Comparison of ENCODE assay signal across 16 cellular contexts in genomic region chr9:133058550-133059320, GRCh38. TPM values are rescaled to one million over a fixed set of nuclear protein-coding genes. Genes with fewer than 3 reads are reported as not detected.
A peak's percentile ranks its signal among the peaks of the same experiment; 100 is the strongest.
DNase-seq lines count a peak whose midpoint lies in the region; ATAC-seq, FAIRE-seq and TF ChIP-seq lines count a peak whose summit lies in the region.
"Had no signal": no experiment of that assay in that cellular context is flagged by ENCODE, and none has a peak within 500 bp of the region (broad histone marks: within the 10 kb centered on the region; RNA-seq: fewer than 3 reads in every experiment).

No MANE protein-coding gene starts in this region.

- TF ChIP-seq CTCF in neural progenitor cell (IDR thresholded peaks at IDR 0.05) = no peak

- H3K27me3 Mint-ChIP-seq in activated CD4-positive, alpha-beta memory T cell treated with anti-CD3 and anti-CD28 coated beads, Interleukin-2, amount 10 ng/mL, durations not matched to agents 7 days and 5 days = no peaks in the 10 kb centered on the region
- H3K27me3 Mint-ChIP-seq in activated CD4-positive, alpha-beta memory T cell treated with anti-CD3 and anti-CD28 coated beads for 36 hours = no peaks in the 10 kb centered on the region
- peaks cover 4% of the 10 kb centered on the region for H3K27me3 Mint-ChIP-seq in neural progenitor cell (ENCODE audit: insufficient read depth, low read depth)

- POLR2A ChIA-PET in activated CD4-positive, alpha-beta memory T cell treated with anti-CD3 and anti-CD28 coated beads, Interleukin-2, amount 10 ng/mL, durations not matched to agents 7 days and 5 days (lab: Charles Lee) = interaction anchor here (2.0 kb wide), 1 partner anchor 28 kb away, joined by 11 read pairs; the partner anchor contains the start of gene GTF3C5
- POLR2A ChIA-PET in activated CD4-positive, alpha-beta memory T cell treated with anti-CD3 and anti-CD28 coated beads for 36 hours (lab: Charles Lee) = no interaction called here

- H3K9me3 ChIP-seq in neural progenitor cell (ENCODE audit: low read depth) = no peaks in the 10 kb centered on the region
- no peaks in the 10 kb centered on the region for H3K9me3 ChIP-seq in GM23248 (ENCODE audit: low read depth)

- peaks cover 50% of the 10 kb centered on the region for H3K4me1 Mint-ChIP-seq in activated CD4-positive, alpha-beta memory T cell treated with anti-CD3 and anti-CD28 coated beads, Interleukin-2, amount 10 ng/mL, durations not matched to agents 7 days and 5 days
- peaks cover 30% of the 10 kb centered on the region for H3K4me1 Mint-ChIP-seq in activated CD4-positive, alpha-beta memory T cell treated with anti-CD3 and anti-CD28 coated beads for 36 hours (ENCODE audit: low read depth)
- H3K4me1 Mint-ChIP-seq in neural progenitor cell = peaks cover 16% of the 10 kb centered on the region

- CTCF ChIA-PET in activated CD4-positive, alpha-beta memory T cell treated with anti-CD3 and anti-CD28 coated beads, Interleukin-2, amount 10 ng/mL, durations not matched to agents 7 days and 5 days (lab: Charles Lee) = interaction anchor here (2.0 to 3.2 kb wide), 2 partner anchors 10 to 85 kb away, joined by 12 to 19 read pairs; no protein-coding TSS in a partner anchor
- CTCF ChIA-PET in activated CD4-positive, alpha-beta memory T cell treated with anti-CD3 and anti-CD28 coated beads for 36 hours (lab: Charles Lee) = interaction anchor here (0.7 kb wide), 1 partner anchor 428 kb away, joined by 3 read pairs; no protein-coding TSS in a partner anchor

- peaks cover 33% of the 10 kb centered on the region for H3K36me3 Mint-ChIP-seq in activated CD4-positive, alpha-beta memory T cell treated with anti-CD3 and anti-CD28 coated beads, Interleukin-2, amount 10 ng/mL, durations not matched to agents 7 days and 5 days (ENCODE audit: low read depth)
- H3K36me3 Mint-ChIP-seq in activated CD4-positive, alpha-beta memory T cell treated with anti-CD3 and anti-CD28 coated beads for 36 hours = peaks cover 23% of the 10 kb centered on the region
- H3K36me3 Mint-ChIP-seq in activated naive CD4-positive, alpha-beta T cell treated with anti-CD3 and anti-CD28 coated beads, Interleukin-2, amount 50 U/mL, for 72 hours = peaks cover 7 to 8% of the 10 kb centered on the region in 2 donors
- H3K36me3 Mint-ChIP-seq in neural progenitor cell = peaks cover 19% of the 10 kb centered on the region

- H3F3A ChIP-seq in neural progenitor cell (ENCODE audit: low read depth) = peaks cover 20% of the 10 kb centered on the region
- H3F3A ChIP-seq in GM23248 (ENCODE audit: insufficient read depth) = no peaks in the 10 kb centered on the region

- H4K20me1 ChIP-seq in neural progenitor cell (ENCODE audit: low read depth) (no peaks in the 10 kb centered on the region), GM23248 (ENCODE audit: insufficient read depth) (no peaks in the 10 kb centered on the region)

- peak; percentile 36 to 41 for ATAC-seq in activated naive CD4-positive, alpha-beta T cell treated with anti-CD3 and anti-CD28 coated beads, Interleukin-2, amount 50 U/mL, for 72 hours
- ATAC-seq: foreskin keratinocyte, Right ventricle myocardium inferior had no signal

- H3K79me2 ChIP-seq in neural progenitor cell (ENCODE audit: low read depth) (no peaks in the 10 kb centered on the region), GM23248 (ENCODE audit: insufficient read depth) (no peaks in the 10 kb centered on the region)

- H2AFZ ChIP-seq in neural progenitor cell (replicated peaks) (no peak overlapping the region), GM23248 (no peak overlapping the region)

- peak overlapping the region; percentile 81 for H3K27ac Mint-ChIP-seq in activated CD4-positive, alpha-beta memory T cell treated with anti-CD3 and anti-CD28 coated beads, Interleukin-2, amount 10 ng/mL, durations not matched to agents 7 days and 5 days
- no peak overlapping the region for H3K27ac Mint-ChIP-seq in activated CD4-positive, alpha-beta memory T cell treated with anti-CD3 and anti-CD28 coated beads for 36 hours
- peak overlapping the region; percentile 75 to 86 for H3K27ac Mint-ChIP-seq in activated naive CD4-positive, alpha-beta T cell treated with anti-CD3 and anti-CD28 coated beads, Interleukin-2, amount 50 U/mL, for 72 hours
- no peak overlapping the region for H3K27ac Mint-ChIP-seq in neural progenitor cell

- H3K9me3 Mint-ChIP-seq in activated CD4-positive, alpha-beta memory T cell treated with anti-CD3 and anti-CD28 coated beads, Interleukin-2, amount 10 ng/mL, durations not matched to agents 7 days and 5 days = no peaks in the 10 kb centered on the region
- no peaks in the 10 kb centered on the region for H3K9me3 Mint-ChIP-seq in activated CD4-positive, alpha-beta memory T cell treated with anti-CD3 and anti-CD28 coated beads for 36 hours
- no peaks in the 10 kb centered on the region for H3K9me3 Mint-ChIP-seq in activated naive CD4-positive, alpha-beta T cell treated with anti-CD3 and anti-CD28 coated beads, Interleukin-2, amount 50 U/mL, for 72 hours
- H3K9me3 Mint-ChIP-seq in neural progenitor cell = no peaks in the 10 kb centered on the region

- in situ Hi-C loops in GM23248 (cut with MboI) = no loop called here

- 74 to 77% methylated on average over 12 of the region's 12 CpGs for WGBS in GM23248 (ENCODE audit: low coverage in 1 of 2, low lambda C conversion rate in 2 of 2, missing lambda C conversion rate in 2 of 2), 2 experiments

- no peaks in the 10 kb centered on the region for H3K27me3 ChIP-seq in neural progenitor cell
- no peaks in the 10 kb centered on the region for H3K27me3 ChIP-seq in GM23248 (replicated peaks; ENCODE audit: insufficient read depth)
- H3K27me3 ChIP-seq: foreskin keratinocyte had no signal

- peak; percentile 26 for DNase-seq in activated CD4-positive, alpha-beta memory T cell treated with anti-CD3 and anti-CD28 coated beads, Interleukin-2, amount 10 ng/mL, durations not matched to agents 7 days and 5 days
- no peak for DNase-seq in activated CD4-positive, alpha-beta memory T cell treated with anti-CD3 and anti-CD28 coated beads for 36 hours
- DNase-seq in Jurkat, Clone E6-1 (ENCODE audit: low read depth, low spot score) = peak; percentile 35
- no peak for DNase-seq in activated naive CD4-positive, alpha-beta T cell treated with anti-CD3 and anti-CD28 coated beads, Interleukin-2, amount 50 U/mL, for 72 hours (ENCODE audit: low spot score in 2 of 2)
- DNase-seq in neural progenitor cell (ENCODE audit: low spot score) (no peak), urothelium cell line (ENCODE audit: low spot score) (no peak), GM23248 (no peak), NCI-H1436 (lab: John Stamatoyannopoulos, UW) (no peak)
- DNase-seq: ACHN, cortex of kidney, DMS79, NCI-H1048, NCI-H510A had no signal

- H3K4me1 ChIP-seq in neural progenitor cell = peaks cover 20% of the 10 kb centered on the region
- peaks cover 9% of the 10 kb centered on the region for H3K4me1 ChIP-seq in GM23248 (ENCODE audit: insufficient read depth)

- H3K36me3 ChIP-seq in neural progenitor cell = no peaks in the 10 kb centered on the region
- 0 out of 2 replicates have a peak, but pooled peaks cover 3% of the 10 kb centered on the region for H3K36me3 ChIP-seq in GM23248 (ENCODE audit: low read depth)

- H3K9me2 ChIP-seq in GM23248 (ENCODE audit: insufficient read depth) = no peaks in the 10 kb centered on the region

- H3K4me3 ChIP-seq in Jurkat, Clone E6-1 (ENCODE audit: low read length) = no peak overlapping the region
- H3K4me3 ChIP-seq in neural progenitor cell (no peak overlapping the region), GM23248 (no peak overlapping the region)

- H3K4me2 ChIP-seq in neural progenitor cell (no peak overlapping the region), GM23248 (ENCODE audit: unreplicated experiment) (no peak overlapping the region)

- H3K4me3 Mint-ChIP-seq in activated CD4-positive, alpha-beta memory T cell treated with anti-CD3 and anti-CD28 coated beads, Interleukin-2, amount 10 ng/mL, durations not matched to agents 7 days and 5 days = no peak overlapping the region
- no peak overlapping the region for H3K4me3 Mint-ChIP-seq in activated CD4-positive, alpha-beta memory T cell treated with anti-CD3 and anti-CD28 coated beads for 36 hours
- no peak overlapping the region for H3K4me3 Mint-ChIP-seq in neural progenitor cell

- FAIRE-seq in urothelium cell line (lab: Jason Lieb, UNC) = no peak

- H3K9ac ChIP-seq in neural progenitor cell (no peak overlapping the region), GM23248 (no peak overlapping the region)

- intact Hi-C loops in activated CD4-positive, alpha-beta memory T cell treated with anti-CD3 and anti-CD28 coated beads for 36 hours (cut with micrococcal nuclease) = no loop called here

- H3K27ac ChIP-seq in neural progenitor cell = peak overlapping the region; percentile 53
- no peak overlapping the region for H3K27ac ChIP-seq in GM23248
- H3K27ac ChIP-seq: foreskin keratinocyte, VCaP had no signal

RNA-seq across cellular contexts. Expression of gene CEL, which starts 3.0 kb away (rescaled TPM):
- 1 to 10 TPM; 1.1 to 1.4 TPM for total RNA-seq in activated CD4-positive, alpha-beta memory T cell treated with anti-CD3 and anti-CD28 coated beads, Interleukin-2, amount 10 ng/mL, durations not matched to agents 7 days and 5 days
- total RNA-seq in activated CD4-positive, alpha-beta memory T cell treated with anti-CD3 and anti-CD28 coated beads for 36 hours = 1 to 10 TPM in 1 of 2 experiments, under 1 TPM in 1; 0.88 to 1.0 TPM
- 1.9 TPM for polyA plus RNA-seq in Jurkat, Clone E6-1 (2012; ENCODE audit: insufficient read depth, insufficient read length)
- total RNA-seq in activated naive CD4-positive, alpha-beta T cell treated with anti-CD3 and anti-CD28 coated beads, Interleukin-2, amount 50 U/mL, for 72 hours = 1 to 10 TPM; 2.4 to 9.3 TPM
- 1.0 and 2.2 TPM in 2 replicates for total RNA-seq in neural progenitor cell (ENCODE audit: low replicate concordance)
- 0.22 TPM in 1 of 2 replicates, not detected in the other for total RNA-seq in GM23248 (2014; rRNA removed; shearing (Covaris generic))
- 0.13 TPM in 1 of 2 replicates, not detected in the other for polyA plus RNA-seq in GM23248 (2016; fragmentation: Nextera tagmentation; extraction: Ambion mirVana)

RNA-seq across cellular contexts. Expression of gene GTF3C5, which starts 27.9 kb away (rescaled TPM):
- total RNA-seq in activated CD4-positive, alpha-beta memory T cell treated with anti-CD3 and anti-CD28 coated beads, Interleukin-2, amount 10 ng/mL, durations not matched to agents 7 days and 5 days = 10 to 100 TPM; 66.8 to 67.3 TPM
- 10 to 100 TPM; 80.3 to 81.2 TPM for total RNA-seq in activated CD4-positive, alpha-beta memory T cell treated with anti-CD3 and anti-CD28 coated beads for 36 hours
- 79.8 TPM for polyA plus RNA-seq in Jurkat, Clone E6-1 (2012; ENCODE audit: insufficient read depth, insufficient read length)
- 100 to 1,000 TPM; 104 to 194 TPM for total RNA-seq in activated naive CD4-positive, alpha-beta T cell treated with anti-CD3 and anti-CD28 coated beads, Interleukin-2, amount 50 U/mL, for 72 hours
- 77.9 and 119 TPM in 2 replicates for total RNA-seq in neural progenitor cell (ENCODE audit: low replicate concordance)
- 33.6 and 40.1 TPM in 2 replicates for total RNA-seq in GM23248 (2014; rRNA removed; shearing (Covaris generic))
- 33.5 and 34.4 TPM in 2 replicates for polyA plus RNA-seq in GM23248 (2016; fragmentation: Nextera tagmentation; extraction: Ambion mirVana)

Comparison
In these comparisons a context has a peak if more than half of its experiments do, and no peak if none do; other contexts are left out.
1. DNase-seq: peak in activated CD4-positive, alpha-beta memory T cell treated with anti-CD3 and anti-CD28 coated beads, Interleukin-2, amount 10 ng/mL, durations not matched to agents 7 days and 5 days (single experiment) and Jurkat, Clone E6-1 (single experiment); none in activated CD4-positive, alpha-beta memory T cell treated with anti-CD3 and anti-CD28 coated beads for 36 hours (single experiment), activated naive CD4-positive, alpha-beta T cell treated with anti-CD3 and anti-CD28 coated beads, Interleukin-2, amount 50 U/mL, for 72 hours (0 of 2), neural progenitor cell (single experiment), urothelium cell line (single experiment), GM23248 (single experiment) and NCI-H1436 (single experiment).
2. H3K27ac Mint-ChIP-seq: peak in activated CD4-positive, alpha-beta memory T cell treated with anti-CD3 and anti-CD28 coated beads, Interleukin-2, amount 10 ng/mL, durations not matched to agents 7 days and 5 days (single experiment) and activated naive CD4-positive, alpha-beta T cell treated with anti-CD3 and anti-CD28 coated beads, Interleukin-2, amount 50 U/mL, for 72 hours (2 of 2); none in activated CD4-positive, alpha-beta memory T cell treated with anti-CD3 and anti-CD28 coated beads for 36 hours (single experiment) and neural progenitor cell (single experiment).